In the genomic region with DNA sequence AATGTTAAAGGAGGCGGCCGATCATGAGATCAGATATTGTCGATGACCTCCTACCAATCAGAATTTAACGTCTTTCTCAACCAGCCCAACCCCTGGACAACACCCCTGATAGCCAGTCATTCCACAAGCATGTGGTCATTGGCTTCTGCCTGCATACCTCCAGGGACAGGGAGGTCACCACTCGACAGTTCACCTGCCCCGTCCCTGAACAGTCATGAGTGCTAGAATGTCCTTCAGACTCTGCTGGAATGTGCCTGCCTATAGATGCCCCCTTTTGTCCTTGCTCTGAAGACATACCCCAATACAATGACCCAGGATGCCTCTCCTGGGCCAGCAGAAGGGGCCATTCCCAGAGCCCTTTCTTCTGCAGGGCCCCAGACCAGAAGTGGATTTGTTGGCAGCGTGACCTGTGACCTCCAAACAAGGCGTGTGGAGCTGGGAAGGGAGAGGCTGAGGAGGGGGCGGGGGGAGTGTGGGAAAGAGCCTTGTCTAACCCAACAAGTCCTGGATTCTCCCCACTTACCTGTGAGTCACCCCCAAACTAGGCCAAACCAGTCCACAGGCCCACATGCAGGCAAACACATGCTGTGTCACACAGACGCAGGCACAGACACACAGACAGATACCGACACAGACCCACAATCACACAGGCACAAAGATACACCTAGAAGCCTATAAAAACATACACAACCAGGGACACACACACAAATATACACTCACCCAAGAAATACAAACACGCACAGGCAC, we compare ENCODE assay signal across 1 cellular context.
TF ChIP-seq lines count a peak whose summit lies in the region.

No MANE protein-coding gene starts in this region.

TF ChIP-seq in H1, 55 proteins besides CTCF, POLR2A, EP300 and RAD21:
- no peak for TF ChIP-seq KDM5A (IDR thresholded peaks at IDR 0.05; ENCODE audit: low read length)
- no peak for TF ChIP-seq SIRT6 (IDR thresholded peaks at IDR 0.05; ENCODE audit: low read length)
- no peak for TF ChIP-seq EGR1 (IDR thresholded peaks at IDR 0.05; ENCODE audit: borderline replicate concordance, low read depth, low read length)
- TF ChIP-seq CTBP2 (IDR thresholded peaks at IDR 0.05; ENCODE audit: borderline replicate concordance, insufficient read depth, insufficient read length, low read length) = no peak
- no peak for TF ChIP-seq RFX5 (IDR thresholded peaks at IDR 0.05; ENCODE audit: borderline replicate concordance, low read depth, low read length)
- no peak for TF ChIP-seq SP1 (IDR thresholded peaks at IDR 0.05; ENCODE audit: low read depth, low read length)
- no peak for TF ChIP-seq CHD2 (IDR thresholded peaks at IDR 0.05; ENCODE audit: low read length)
- no peak for TF ChIP-seq MAFK (IDR thresholded peaks at IDR 0.05; ENCODE audit: low read depth, low read length)
- TF ChIP-seq YY1 (IDR thresholded peaks at IDR 0.05; ENCODE audit: low read depth, low read length) = no peak
